Comparison of ENCODE assay signal across 8 cellular contexts in genomic region chr6:36442671-36443497, GRCh38. TPM values are rescaled to one million over a fixed set of nuclear protein-coding genes. Genes with fewer than 3 reads are reported as not detected.
A peak's percentile ranks its signal among the peaks of the same experiment; 100 is the strongest.
DNase-seq lines count a peak whose midpoint lies in the region; ATAC-seq and TF ChIP-seq lines count a peak whose summit lies in the region.

Gene KCTD20 (plus strand): TSS chr6:36443000. CDS start chr6:36470098, 27,098 bp downstream.
Gene PXT1 (minus strand): TSS chr6:36442854. CDS start chr6:36426082, 16,772 bp downstream.

- H3K9me3 ChIP-seq in mucosa of rectum (ENCODE audit: control insufficient read depth in 2 of 2, low read length in 2 of 2), result no peaks in the 10 kb centered on the region

- no peak for TF ChIP-seq CTCF in epithelial cell of proximal tubule (conservative IDR thresholded peaks at IDR 0.05; ENCODE audit: low read depth, low read length)

- peak within 1 kb of the TSS; percentile 95 to 98 for H3K9ac ChIP-seq in mucosa of rectum (ENCODE audit: low read depth in 1 of 2, low read length in 2 of 2)

- H3K4me3 ChIP-seq in epithelial cell of proximal tubule (ENCODE audit: low read depth, low read length) (peak within 1 kb of the TSS; percentile 88), mucosa of rectum (ENCODE audit: low read length in 2 of 2) (peak within 1 kb of the TSS; percentile 68 to 94)

- H3K27me3 ChIP-seq in mucosa of rectum (ENCODE audit: control insufficient read depth in 2 of 2, insufficient read depth in 2 of 2, low read length in 2 of 2), result no peaks in the 10 kb centered on the region

- peaks cover 13 to 23% of the 10 kb centered on the region in 2 donors for H3K4me1 ChIP-seq in mucosa of rectum (ENCODE audit: control insufficient read depth in 2 of 2, insufficient read depth in 2 of 2, low read length in 2 of 2)

- DNase-seq in DMS 273 treated with DMSO at 0.1 percent for 48 hours (lab: John Stamatoyannopoulos, UW), result peak; percentile 63
- DNase-seq in HuH-7 (ENCODE audit: low spot score), result peak; percentile 68
- DNase-seq in OCI-M2 (lab: John Stamatoyannopoulos, UW; ENCODE audit: unreplicated experiment), result peak; percentile 48
- peak; percentile 87 for DNase-seq in activated T-cell treated with anti-CD3 and anti-CD28 coated beads for 48 hours (ENCODE audit: low read depth)
- DNase-seq in epithelial cell of proximal tubule (ENCODE audit: low read depth), result no peak
- peak; percentile 80 for DNase-seq in stimulated activated CD8-positive, alpha-beta memory T cell treated with anti-CD3 and anti-CD28 coated beads, Interleukin-4, amount 100 ng/mL, for 24 hours (ENCODE audit: low read depth)

- H3K27ac ChIP-seq in mucosa of rectum (ENCODE audit: low read depth in 2 of 2, low read length in 2 of 2), result peak within 1 kb of the TSS; percentile 91 to 95

- no peaks in the 10 kb centered on the region for H3K36me3 ChIP-seq in mucosa of rectum (ENCODE audit: control insufficient read depth in 2 of 2, insufficient read depth in 2 of 2, low read length in 2 of 2)

- peak; percentile 69 for ATAC-seq in GM21526 (IDR thresholded peaks at IDR 0.05; ENCODE audit: low FRiP score, unreplicated experiment)

RNA-seq across cellular contexts. Expression of gene KCTD20, which starts in this region (rescaled TPM):
- 48.8 and 54.0 TPM in 2 replicates for total RNA-seq in epithelial cell of proximal tubule

RNA-seq across cellular contexts. Expression of gene PXT1, which starts in this region (rescaled TPM):
- not detected in 2 replicates for total RNA-seq in epithelial cell of proximal tubule
